ENCODE assay signal across 1 cellular context in the genomic region with DNA sequence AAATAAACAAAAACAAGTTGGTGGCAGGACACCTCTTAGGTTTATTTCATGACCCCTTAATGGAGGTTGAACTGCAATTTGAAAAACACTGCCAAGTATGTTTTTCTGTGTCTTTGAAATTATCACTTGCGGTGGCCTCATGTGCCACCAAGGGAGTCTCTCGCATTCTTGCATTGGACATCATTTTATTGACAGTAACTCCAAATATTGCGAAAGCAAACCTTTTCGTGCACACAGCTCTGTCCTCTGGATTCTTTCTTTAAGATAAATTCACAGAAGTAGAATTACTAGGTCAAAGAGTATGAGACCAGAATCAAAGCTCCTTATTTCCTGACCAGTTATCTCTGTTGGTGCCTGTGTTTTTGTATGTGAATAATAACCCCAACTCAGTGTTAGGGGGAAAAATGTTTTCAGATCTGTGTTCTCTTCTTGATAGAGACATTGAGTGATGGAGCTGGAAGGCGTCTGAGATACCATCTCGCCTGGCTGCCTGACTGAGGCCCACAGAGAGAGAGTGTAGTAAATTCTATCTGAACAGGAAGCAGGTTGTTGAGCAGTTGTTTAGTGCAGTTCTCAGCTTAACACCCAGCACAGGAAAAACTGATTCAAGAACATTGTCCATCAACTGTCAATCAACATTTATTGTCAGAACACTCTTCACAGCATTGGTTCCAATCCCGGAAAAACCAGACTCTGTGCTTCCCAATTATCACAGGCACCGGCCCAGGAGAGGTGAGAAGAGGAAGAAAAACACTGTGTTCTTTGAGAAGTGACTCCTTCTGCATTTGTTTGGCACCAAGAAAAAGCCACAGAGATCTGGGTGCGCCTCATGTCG.
TF ChIP-seq lines count a peak whose summit lies in the region.

No MANE protein-coding gene starts in this region.

TF ChIP-seq in HepG2, 621 proteins besides CTCF, POLR2A, EP300 and RAD21:
- TF ChIP-seq CEBPB (IDR thresholded peaks at IDR 0.05; ENCODE audit: borderline replicate concordance, low read depth, low read length) (peak; percentile 77), CEBPG (CRISPR knock-in tag; IDR thresholded peaks at IDR 0.05) (peak; percentile 63), GTF3A (CRISPR knock-in tag; conservative IDR thresholded peaks at IDR 0.05) (no peak), FOXJ3 (CRISPR knock-in tag; IDR thresholded peaks at IDR 0.05; ENCODE audit: borderline replicate concordance) (no peak), MIXL1 (CRISPR knock-in tag; IDR thresholded peaks at IDR 0.05) (no peak)
- TF ChIP-seq, protein P1, sequence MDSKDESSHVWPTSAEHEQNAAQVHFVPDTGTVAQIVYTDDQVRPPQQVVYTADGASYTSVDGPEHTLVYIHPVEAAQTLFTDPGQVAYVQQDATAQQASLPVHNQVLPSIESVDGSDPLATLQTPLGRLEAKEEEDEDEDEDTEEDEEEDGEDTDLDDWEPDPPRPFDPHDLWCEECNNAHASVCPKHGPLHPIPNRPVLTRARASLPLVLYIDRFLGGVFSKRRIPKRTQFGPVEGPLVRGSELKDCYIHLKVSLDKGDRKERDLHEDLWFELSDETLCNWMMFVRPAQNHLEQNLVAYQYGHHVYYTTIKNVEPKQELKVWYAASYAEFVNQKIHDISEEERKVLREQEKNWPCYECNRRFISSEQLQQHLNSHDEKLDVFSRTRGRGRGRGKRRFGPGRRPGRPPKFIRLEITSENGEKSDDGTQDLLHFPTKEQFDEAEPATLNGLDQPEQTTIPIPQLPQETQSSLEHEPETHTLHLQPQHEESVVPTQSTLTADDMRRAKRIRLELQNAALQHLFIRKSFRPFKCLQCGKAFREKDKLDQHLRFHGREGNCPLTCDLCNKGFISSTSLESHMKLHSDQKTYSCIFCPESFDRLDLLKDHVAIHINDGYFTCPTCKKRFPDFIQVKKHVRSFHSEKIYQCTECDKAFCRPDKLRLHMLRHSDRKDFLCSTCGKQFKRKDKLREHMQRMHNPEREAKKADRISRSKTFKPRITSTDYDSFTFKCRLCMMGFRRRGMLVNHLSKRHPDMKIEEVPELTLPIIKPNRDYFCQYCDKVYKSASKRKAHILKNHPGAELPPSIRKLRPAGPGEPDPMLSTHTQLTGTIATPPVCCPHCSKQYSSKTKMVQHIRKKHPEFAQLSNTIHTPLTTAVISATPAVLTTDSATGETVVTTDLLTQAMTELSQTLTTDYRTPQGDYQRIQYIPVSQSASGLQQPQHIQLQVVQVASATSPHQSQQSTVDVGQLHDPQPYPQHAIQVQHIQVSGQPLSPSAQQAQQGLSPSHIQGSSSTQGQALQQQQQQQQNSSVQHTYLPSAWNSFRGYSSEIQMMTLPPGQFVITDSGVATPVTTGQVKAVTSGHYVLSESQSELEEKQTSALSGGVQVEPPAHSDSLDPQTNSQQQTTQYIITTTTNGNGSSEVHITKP (CRISPR knock-in tag; IDR thresholded peaks at IDR 0.05; ENCODE audit: low read depth) = no peak
- TF ChIP-seq, protein P2, sequence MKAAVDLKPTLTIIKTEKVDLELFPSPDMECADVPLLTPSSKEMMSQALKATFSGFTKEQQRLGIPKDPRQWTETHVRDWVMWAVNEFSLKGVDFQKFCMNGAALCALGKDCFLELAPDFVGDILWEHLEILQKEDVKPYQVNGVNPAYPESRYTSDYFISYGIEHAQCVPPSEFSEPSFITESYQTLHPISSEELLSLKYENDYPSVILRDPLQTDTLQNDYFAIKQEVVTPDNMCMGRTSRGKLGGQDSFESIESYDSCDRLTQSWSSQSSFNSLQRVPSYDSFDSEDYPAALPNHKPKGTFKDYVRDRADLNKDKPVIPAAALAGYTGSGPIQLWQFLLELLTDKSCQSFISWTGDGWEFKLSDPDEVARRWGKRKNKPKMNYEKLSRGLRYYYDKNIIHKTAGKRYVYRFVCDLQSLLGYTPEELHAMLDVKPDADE (CRISPR knock-in tag; IDR thresholded peaks at IDR 0.05) = no peak
- TF ChIP-seq, protein P3, sequence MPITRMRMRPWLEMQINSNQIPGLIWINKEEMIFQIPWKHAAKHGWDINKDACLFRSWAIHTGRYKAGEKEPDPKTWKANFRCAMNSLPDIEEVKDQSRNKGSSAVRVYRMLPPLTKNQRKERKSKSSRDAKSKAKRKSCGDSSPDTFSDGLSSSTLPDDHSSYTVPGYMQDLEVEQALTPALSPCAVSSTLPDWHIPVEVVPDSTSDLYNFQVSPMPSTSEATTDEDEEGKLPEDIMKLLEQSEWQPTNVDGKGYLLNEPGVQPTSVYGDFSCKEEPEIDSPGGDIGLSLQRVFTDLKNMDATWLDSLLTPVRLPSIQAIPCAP (CRISPR knock-in tag; IDR thresholded peaks at IDR 0.05; ENCODE audit: low read depth) = no peak
TF ChIP-seq in HepG2: peak in this region for 2.
